In the genomic region with DNA sequence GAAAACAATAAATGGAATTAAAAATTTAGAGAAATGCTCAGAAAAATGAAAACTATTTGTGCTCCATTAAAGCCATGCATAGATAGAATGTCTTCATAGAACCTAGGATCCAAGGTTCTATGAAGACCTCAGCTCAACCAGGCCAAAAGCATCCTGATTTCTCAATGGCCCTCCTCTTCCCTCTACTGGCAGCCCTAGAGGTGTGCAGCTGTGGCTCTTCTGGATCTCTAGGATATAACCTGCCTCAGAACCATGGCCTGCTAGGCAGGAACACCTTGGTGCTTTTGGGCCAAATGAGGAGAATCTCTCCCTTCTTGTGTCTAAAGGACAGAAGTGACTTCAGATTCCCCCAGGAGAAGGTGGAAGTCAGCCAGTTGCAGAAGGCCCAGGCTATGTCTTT, we compare ENCODE assay signal across 8 cellular contexts. TPM values are rescaled to one million over a fixed set of nuclear protein-coding genes. Genes with fewer than 3 reads are reported as not detected.
DNase-seq lines count a peak whose midpoint lies in the region; ATAC-seq and TF ChIP-seq lines count a peak whose summit lies in the region.

No MANE protein-coding gene starts in this region.

- CTCF ChIA-PET in activated B cell treated with CpG ODN at 0.5 μM for 24 hours (lab: Charles Lee): interaction anchor here (0.8 to 5.5 kb wide), 17 partner anchors 11 to 328 kb away, joined by 3 to 64 read pairs (median 4); a partner anchor contains a TSS

- DNase-seq in GDM1 (lab: John Stamatoyannopoulos, UW) (peak; percentile 9), HK-2 (ENCODE audit: unreplicated experiment) (peak; percentile 8), activated B cell treated with CpG ODN at 0.5 μM for 24 hours (no peak), glutamatergic neuron (no peak), NCI-H2196 (lab: John Stamatoyannopoulos, UW; ENCODE audit: unreplicated experiment) (no peak)
- no peak for DNase-seq in stimulated activated naive B cell treated with anti-CD40 and anti-IgM and Interleukin-4, amounts not matched to agents 10 μg/mL and 1 μg/mL and 100 μg/mL, for 72 hours
- DNase-seq in activated T-cell treated with anti-CD3 and anti-CD28 coated beads, Interleukin-2, amount 50 U/mL, for 48 hours: no peak

- H3K27me3 Mint-ChIP-seq in activated B cell treated with CpG ODN at 0.5 μM for 24 hours: peaks cover 33% of the 10 kb centered on the region
- peaks cover 5% of the 10 kb centered on the region for H3K27me3 Mint-ChIP-seq in glutamatergic neuron (ENCODE audit: unreplicated experiment)
- peaks cover 42 to 51% of the 10 kb centered on the region in 2 donors for H3K27me3 Mint-ChIP-seq in stimulated activated naive B cell treated with anti-CD40 and anti-IgM and Interleukin-4, amounts not matched to agents 10 μg/mL and 1 μg/mL and 100 μg/mL, for 72 hours

- H3K9me3 Mint-ChIP-seq in activated B cell treated with CpG ODN at 0.5 μM for 24 hours (no peaks in the 10 kb centered on the region), glutamatergic neuron (ENCODE audit: unreplicated experiment) (no peaks in the 10 kb centered on the region)
- peaks cover 0 to 2% of the 10 kb centered on the region in 2 donors for H3K9me3 Mint-ChIP-seq in stimulated activated naive B cell treated with anti-CD40 and anti-IgM and Interleukin-4, amounts not matched to agents 10 μg/mL and 1 μg/mL and 100 μg/mL, for 72 hours

- no peaks in the 10 kb centered on the region for H3K4me1 Mint-ChIP-seq in activated B cell treated with CpG ODN at 0.5 μM for 24 hours
- H3K4me1 Mint-ChIP-seq in glutamatergic neuron (ENCODE audit: low read depth, unreplicated experiment): no peaks in the 10 kb centered on the region
- no peaks in the 10 kb centered on the region for H3K4me1 Mint-ChIP-seq in stimulated activated naive B cell treated with anti-CD40 and anti-IgM and Interleukin-4, amounts not matched to agents 10 μg/mL and 1 μg/mL and 100 μg/mL, for 72 hours

- POLR2A ChIA-PET in activated B cell treated with CpG ODN at 0.5 μM for 24 hours (lab: Charles Lee): interaction anchor here (0.9 kb wide), 1 partner anchor 129 kb away, joined by 4 read pairs; no protein-coding TSS in a partner anchor

- ATAC-seq in GM21367 (IDR thresholded peaks at IDR 0.05; ENCODE audit: unreplicated experiment): peak; percentile 89
- ATAC-seq in activated B cell treated with CpG ODN at 0.5 μM for 24 hours (ENCODE audit: low read depth): peak; percentile 75
- ATAC-seq in stimulated activated naive B cell treated with anti-CD40 and anti-IgM and Interleukin-4, amounts not matched to agents 10 μg/mL and 1 μg/mL and 100 μg/mL, for 72 hours (replicated peaks): peak; percentile 88 to 89

- TF ChIP-seq CTCF in activated B cell treated with CpG ODN at 0.5 μM for 24 hours (IDR thresholded peaks at IDR 0.05) (no peak), glutamatergic neuron (IDR thresholded peaks at IDR 0.05; ENCODE audit: partially characterized antibody, unreplicated experiment) (peak; percentile 45)

- H3K27ac Mint-ChIP-seq in activated B cell treated with CpG ODN at 0.5 μM for 24 hours (no peak overlapping the region), glutamatergic neuron (ENCODE audit: unreplicated experiment) (no peak overlapping the region)
- H3K27ac Mint-ChIP-seq in stimulated activated naive B cell treated with anti-CD40 and anti-IgM and Interleukin-4, amounts not matched to agents 10 μg/mL and 1 μg/mL and 100 μg/mL, for 72 hours: no peak overlapping the region

- intact Hi-C loops in activated B cell treated with CpG ODN at 0.5 μM for 24 hours (cut with micrococcal nuclease): loop anchor here (1.0 to 5.0 kb wide), 5 partner anchors 129 to 258 kb away; no protein-coding TSS in a partner anchor

- H3K36me3 Mint-ChIP-seq in activated B cell treated with CpG ODN at 0.5 μM for 24 hours (ENCODE audit: low read depth): no peaks in the 10 kb centered on the region
- no peaks in the 10 kb centered on the region for H3K36me3 Mint-ChIP-seq in glutamatergic neuron (ENCODE audit: unreplicated experiment)
- no peaks in the 10 kb centered on the region for H3K36me3 Mint-ChIP-seq in stimulated activated naive B cell treated with anti-CD40 and anti-IgM and Interleukin-4, amounts not matched to agents 10 μg/mL and 1 μg/mL and 100 μg/mL, for 72 hours

- H3K4me3 Mint-ChIP-seq in activated B cell treated with CpG ODN at 0.5 μM for 24 hours (no peak overlapping the region), glutamatergic neuron (ENCODE audit: unreplicated experiment) (no peak overlapping the region)
- no peak overlapping the region for H3K4me3 Mint-ChIP-seq in stimulated activated naive B cell treated with anti-CD40 and anti-IgM and Interleukin-4, amounts not matched to agents 10 μg/mL and 1 μg/mL and 100 μg/mL, for 72 hours

RNA-seq across cellular contexts. Expression of a gene that starts 15.1 kb away (rescaled TPM):
- not detected in 2 replicates for total RNA-seq in activated B cell treated with CpG ODN at 0.5 μM for 24 hours
- total RNA-seq in glutamatergic neuron (ENCODE audit: unreplicated experiment): not detected

RNA-seq across cellular contexts. Expression of a gene that starts 26.8 kb away (rescaled TPM):
- not detected in 2 replicates for total RNA-seq in activated B cell treated with CpG ODN at 0.5 μM for 24 hours
- not detected for total RNA-seq in glutamatergic neuron (ENCODE audit: unreplicated experiment)

RNA-seq across cellular contexts. Expression of a gene that starts 46.4 kb away (rescaled TPM):
- total RNA-seq in activated B cell treated with CpG ODN at 0.5 μM for 24 hours (not detected in 2 replicates), glutamatergic neuron (ENCODE audit: unreplicated experiment) (not detected)

Comparison
In these comparisons a context has a peak if more than half of its experiments do, and no peak if none do; other contexts are left out.
1. DNase-seq: peak in GDM1 (single experiment) and HK-2 (single experiment); none in activated B cell treated with CpG ODN at 0.5 μM for 24 hours (single experiment), glutamatergic neuron (single experiment), stimulated activated naive B cell treated with anti-CD40 and anti-IgM and Interleukin-4, amounts not matched to agents 10 μg/mL and 1 μg/mL and 100 μg/mL, for 72 hours (single experiment), activated T-cell treated with anti-CD3 and anti-CD28 coated beads, Interleukin-2, amount 50 U/mL, for 48 hours (0 of 2) and NCI-H2196 (single experiment).
2. Peak in every context shown above with its lines, with median percentiles within 50 percentile points of each other: ATAC-seq.